ENCODE assay signal across 2 cellular contexts in genomic region chr16:50040028-50040427, GRCh38.
A peak's percentile ranks its signal among the peaks of the same experiment; 100 is the strongest.
TF ChIP-seq lines count a peak whose summit lies in the region.

No MANE protein-coding gene starts in this region.

TF ChIP-seq in HepG2, 621 proteins besides CTCF, POLR2A, EP300 and RAD21 (continues in another document):
- TF ChIP-seq ZNF205 (CRISPR knock-in tag; IDR thresholded peaks at IDR 0.05) (peak; percentile 74; the same call in 1 of the 2 replicates), HDAC2 (CRISPR knock-in tag; IDR thresholded peaks at IDR 0.05) (peak; percentile 39; the same call in 1 of the 2 replicates), SALL1 (CRISPR knock-in tag; IDR thresholded peaks at IDR 0.05) (peak; percentile 47), ZNF367 (CRISPR knock-in tag; IDR thresholded peaks at IDR 0.05; ENCODE audit: borderline replicate concordance) (no peak), ZNF224 (CRISPR knock-in tag; IDR thresholded peaks at IDR 0.05) (no peak), CBX5 (CRISPR knock-in tag; IDR thresholded peaks at IDR 0.05; ENCODE audit: borderline replicate concordance) (peak; percentile 18; the same call in 1 of the 2 replicates), KLF12 (CRISPR knock-in tag; IDR thresholded peaks at IDR 0.05; ENCODE audit: borderline replicate concordance) (peak; percentile 45; the same call in 1 of the 2 replicates), ZNF704 (CRISPR knock-in tag; IDR thresholded peaks at IDR 0.05; ENCODE audit: borderline replicate concordance) (no peak), TEAD3 (CRISPR knock-in tag; optimal IDR thresholded peaks at IDR 0.05; ENCODE audit: borderline replicate concordance) (peak; percentile 98), TFE3 (CRISPR knock-in tag; IDR thresholded peaks at IDR 0.05) (peak; percentile 25; the same call in 1 of the 2 replicates), ERF (CRISPR knock-in tag; IDR thresholded peaks at IDR 0.05) (0 out of 2 replicates have a peak, but pooled peaks have one; percentile 9), LCORL (IDR thresholded peaks at IDR 0.05) (no peak), LCORL (CRISPR knock-in tag; IDR thresholded peaks at IDR 0.05) (0 out of 2 replicates have a peak, but pooled peaks have one; percentile 14), FOSL2 (CRISPR knock-in tag; IDR thresholded peaks at IDR 0.05) (0 out of 2 replicates have a peak, but pooled peaks have one; percentile 31), ZNF24 (IDR thresholded peaks at IDR 0.05) (peak; percentile 92), CEBPG (CRISPR knock-in tag; IDR thresholded peaks at IDR 0.05) (peak; percentile 86), PHF8 (CRISPR knock-in tag; IDR thresholded peaks at IDR 0.05) (0 out of 2 replicates have a peak, but pooled peaks have one; percentile 25), ZNF564 (CRISPR knock-in tag; IDR thresholded peaks at IDR 0.05) (no peak), MED1 (CRISPR knock-in tag; IDR thresholded peaks at IDR 0.05) (0 out of 2 replicates have a peak, but pooled peaks have one; percentile 25), ZNF331 (CRISPR knock-in tag; IDR thresholded peaks at IDR 0.05) (peak; percentile 11; the same call in 1 of the 2 replicates), HCFC1 (IDR thresholded peaks at IDR 0.05; ENCODE audit: low read depth, low read length) (no peak), CEBPB (IDR thresholded peaks at IDR 0.05; ENCODE audit: borderline replicate concordance, low read depth, low read length) (peak; percentile 86), MATR3 (CRISPR knock-in tag; IDR thresholded peaks at IDR 0.05) (no peak), ZNF430 (CRISPR knock-in tag; IDR thresholded peaks at IDR 0.05) (peak; percentile 20; the same call in 1 of the 2 replicates), ZNF292 (CRISPR knock-in tag; IDR thresholded peaks at IDR 0.05; ENCODE audit: borderline replicate concordance, low read depth) (peak; percentile 93; the same call in 1 of the 2 replicates), ZNF501 (CRISPR knock-in tag; IDR thresholded peaks at IDR 0.05) (peak; percentile 41; the same call in 1 of the 2 replicates), ZNF687 (CRISPR knock-in tag; IDR thresholded peaks at IDR 0.05) (peak; percentile 49)

TF ChIP-seq in GM12891, 5 proteins besides CTCF, POLR2A, EP300 and RAD21:
- TF ChIP-seq TAF1 (IDR thresholded peaks at IDR 0.05; ENCODE audit: low read depth, low read length) (no peak), POLR2AphosphoS5 (IDR thresholded peaks at IDR 0.05; ENCODE audit: low read depth, low read length) (no peak), SPI1 (IDR thresholded peaks at IDR 0.05; ENCODE audit: low read depth, low read length) (no peak), POU2F2 (IDR thresholded peaks at IDR 0.05; ENCODE audit: low read depth, low read length) (no peak), PAX5 (IDR thresholded peaks at IDR 0.05; ENCODE audit: insufficient read depth, low read length, severe bottlenecking) (no peak)
TF ChIP-seq in GM12891: peak in this region for 0.
